24 cellular contexts compared by ENCODE assay signal in the genomic region with DNA sequence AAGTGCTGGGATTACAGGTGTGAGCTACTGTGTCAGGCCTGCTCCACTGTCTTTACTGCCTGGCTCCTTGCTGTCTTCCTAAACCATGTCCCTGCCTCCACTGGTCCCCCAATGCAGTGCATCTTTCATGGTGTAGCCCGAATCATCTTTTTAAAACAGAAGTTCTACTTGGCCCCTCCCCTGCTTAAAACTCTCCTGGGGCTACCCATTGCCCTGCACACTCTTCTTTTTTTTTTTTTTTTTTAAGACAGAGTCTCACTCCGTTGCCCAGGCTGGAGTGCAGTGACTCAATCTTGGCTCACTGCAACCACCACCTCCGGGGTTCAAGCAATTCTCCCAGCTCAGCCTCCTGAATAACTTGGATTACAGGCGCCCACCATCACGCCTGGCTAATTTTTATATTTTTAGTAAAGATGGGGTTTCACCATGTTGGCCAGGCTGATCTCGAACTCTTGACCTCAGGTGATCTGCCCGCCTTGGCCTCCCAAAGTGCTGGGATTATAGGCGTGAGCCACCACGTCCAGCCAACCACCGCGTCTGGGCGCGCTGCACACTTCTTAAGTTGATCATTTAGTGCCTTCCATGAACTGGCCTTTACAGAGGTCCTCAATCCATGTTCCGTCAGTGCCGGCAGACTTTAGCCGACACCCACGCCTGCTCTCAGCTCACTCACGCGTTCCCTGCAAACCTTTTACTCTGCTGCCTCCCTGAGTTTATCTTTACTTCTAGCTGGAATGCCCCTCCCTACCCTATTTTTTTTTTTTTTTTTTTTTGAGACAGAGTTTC. TPM values are rescaled to one million over a fixed set of nuclear protein-coding genes. Genes with fewer than 3 reads are reported as not detected.
DNase-seq lines count a peak whose midpoint lies in the region; ATAC-seq and TF ChIP-seq lines count a peak whose summit lies in the region.
"Had no signal": no experiment of that assay in that cellular context is flagged by ENCODE, and none has a peak within 500 bp of the region (broad histone marks: within the 10 kb centered on the region; RNA-seq: fewer than 3 reads in every experiment).

No MANE protein-coding gene starts in this region.

- H3K27ac Mint-ChIP-seq in neural progenitor cell: peak overlapping the region; percentile 86
- H3K27ac Mint-ChIP-seq in stimulated activated naive B cell treated with anti-CD40 and anti-IgM and Interleukin-4, amounts not matched to agents 10 μg/mL and 1 μg/mL and 100 μg/mL, for 72 hours: no peak overlapping the region
- H3K27ac Mint-ChIP-seq: activated CD8-positive, alpha-beta memory T cell treated with anti-CD3 and anti-CD28 coated beads, Interleukin-2, amount 10 ng/mL, durations not matched to agents 7 days and 5 days; activated T-helper 17 cell treated with anti-CD3 and anti-CD28 coated beads, Interleukin-2, amount 50 U/mL, for 72 hours; CD8-positive, alpha-beta T cell had no signal

- H3K4me3 Mint-ChIP-seq in neural progenitor cell: no peak overlapping the region
- H3K4me3 Mint-ChIP-seq in stimulated activated naive B cell treated with anti-CD40 and anti-IgM and Interleukin-4, amounts not matched to agents 10 μg/mL and 1 μg/mL and 100 μg/mL, for 72 hours: no peak overlapping the region
- H3K4me3 Mint-ChIP-seq: activated CD8-positive, alpha-beta memory T cell treated with anti-CD3 and anti-CD28 coated beads, Interleukin-2, amount 10 ng/mL, durations not matched to agents 7 days and 5 days; activated T-helper 17 cell treated with anti-CD3 and anti-CD28 coated beads, Interleukin-2, amount 50 U/mL, for 72 hours; CD8-positive, alpha-beta T cell; H9 had no signal

- peaks cover 15% of the 10 kb centered on the region for H3K4me1 Mint-ChIP-seq in neural progenitor cell
- H3K4me1 Mint-ChIP-seq in stimulated activated naive B cell treated with anti-CD40 and anti-IgM and Interleukin-4, amounts not matched to agents 10 μg/mL and 1 μg/mL and 100 μg/mL, for 72 hours: peaks cover 27 to 45% of the 10 kb centered on the region in 2 donors
- H3K4me1 Mint-ChIP-seq: activated T-helper 17 cell treated with anti-CD3 and anti-CD28 coated beads, Interleukin-2, amount 50 U/mL, for 72 hours had no signal

- TF ChIP-seq CTCF in epithelial cell of proximal tubule (conservative IDR thresholded peaks at IDR 0.05; ENCODE audit: low read depth, low read length) (no peak), neural progenitor cell (IDR thresholded peaks at IDR 0.05) (no peak)

- H3K4me3 ChIP-seq in epithelial cell of proximal tubule (ENCODE audit: low read depth, low read length): no peak overlapping the region
- no peak overlapping the region for H3K4me3 ChIP-seq in neural progenitor cell
- H3K4me3 ChIP-seq: right atrium auricular region had no signal

- no peak overlapping the region for H2AFZ ChIP-seq in neural progenitor cell (replicated peaks)

- ATAC-seq in HG03280 (IDR thresholded peaks at IDR 0.05; ENCODE audit: unreplicated experiment): no peak
- no peak for ATAC-seq in stimulated activated naive B cell treated with anti-CD40 and anti-IgM and Interleukin-4, amounts not matched to agents 10 μg/mL and 1 μg/mL and 100 μg/mL, for 72 hours (replicated peaks)
- ATAC-seq: activated CD8-positive, alpha-beta memory T cell treated with anti-CD3 and anti-CD28 coated beads, Interleukin-2, amount 10 ng/mL, durations not matched to agents 7 days and 5 days; activated T-helper 17 cell treated with anti-CD3 and anti-CD28 coated beads, Interleukin-2, amount 50 U/mL, for 72 hours; CD8-positive, alpha-beta T cell had no signal

- no peak overlapping the region for H3K27ac ChIP-seq in neural progenitor cell

- H3K4me2 ChIP-seq in neural progenitor cell: no peak overlapping the region

- H3K9me3 Mint-ChIP-seq in neural progenitor cell: no peaks in the 10 kb centered on the region
- H3K9me3 Mint-ChIP-seq in stimulated activated naive B cell treated with anti-CD40 and anti-IgM and Interleukin-4, amounts not matched to agents 10 μg/mL and 1 μg/mL and 100 μg/mL, for 72 hours: no peaks in the 10 kb centered on the region
- H3K9me3 Mint-ChIP-seq: activated T-helper 17 cell treated with anti-CD3 and anti-CD28 coated beads, Interleukin-2, amount 50 U/mL, for 72 hours; CD8-positive, alpha-beta T cell; H9 had no signal

- peaks cover 11% of the 10 kb centered on the region for H3K27me3 Mint-ChIP-seq in neural progenitor cell (ENCODE audit: insufficient read depth, low read depth)
- no peaks in the 10 kb centered on the region for H3K27me3 Mint-ChIP-seq in stimulated activated naive B cell treated with anti-CD40 and anti-IgM and Interleukin-4, amounts not matched to agents 10 μg/mL and 1 μg/mL and 100 μg/mL, for 72 hours
- H3K27me3 Mint-ChIP-seq: activated T-helper 17 cell treated with anti-CD3 and anti-CD28 coated beads, Interleukin-2, amount 50 U/mL, for 72 hours had no signal

- H3K9me3 ChIP-seq in neural progenitor cell (ENCODE audit: low read depth): no peaks in the 10 kb centered on the region
- H3K9me3 ChIP-seq: right atrium auricular region had no signal

- H3K36me3 ChIP-seq in neural progenitor cell: no peaks in the 10 kb centered on the region
- H3K36me3 ChIP-seq: right atrium auricular region had no signal

- H3K79me2 ChIP-seq in neural progenitor cell (ENCODE audit: low read depth): no peaks in the 10 kb centered on the region

- peak; percentile 73 for DNase-seq in HK-2 (ENCODE audit: unreplicated experiment)
- peak; percentile 70 for DNase-seq in epithelial cell of proximal tubule (ENCODE audit: low read depth)
- DNase-seq in neural progenitor cell (ENCODE audit: low spot score): no peak
- DNase-seq in NCI-H526 (lab: John Stamatoyannopoulos, UW): no peak
- DNase-seq in stimulated activated naive B cell treated with anti-CD40 and anti-IgM and Interleukin-4, amounts not matched to agents 10 μg/mL and 1 μg/mL and 100 μg/mL, for 72 hours: no peak
- DNase-seq: activated CD4-positive, alpha-beta T cell treated with anti-CD3 and anti-CD28 coated beads for 1 hour; activated CD8-positive, alpha-beta memory T cell treated with anti-CD3 and anti-CD28 coated beads, Interleukin-2, amount 10 ng/mL, durations not matched to agents 7 days and 5 days; CD8-positive, alpha-beta T cell; cortex of kidney; DMS79; kidney; midbrain; NCI-H1105; NCI-H2081; NCI-H446 treated with DMSO at 0.1 percent for 48 hours; NK-92 treated with Interleukin-12 subunit alpha and Interleukin-12 subunit beta, amount 100 ng/mL, for 24 hours; stimulated activated CD4-positive, alpha-beta T cell treated with anti-CD3 and anti-CD28 coated beads, Interleukin-15, amount 100 ng/mL, for 24 hours; T1000 had no signal

- peaks cover 10% of the 10 kb centered on the region for H3F3A ChIP-seq in neural progenitor cell (ENCODE audit: low read depth)

- no peaks in the 10 kb centered on the region for H3K27me3 ChIP-seq in neural progenitor cell
- H3K27me3 ChIP-seq: right atrium auricular region had no signal

- H4K20me1 ChIP-seq in neural progenitor cell (ENCODE audit: low read depth): no peaks in the 10 kb centered on the region

- H3K36me3 Mint-ChIP-seq in neural progenitor cell: no peaks in the 10 kb centered on the region
- no peaks in the 10 kb centered on the region for H3K36me3 Mint-ChIP-seq in stimulated activated naive B cell treated with anti-CD40 and anti-IgM and Interleukin-4, amounts not matched to agents 10 μg/mL and 1 μg/mL and 100 μg/mL, for 72 hours
- H3K36me3 Mint-ChIP-seq: activated CD8-positive, alpha-beta memory T cell treated with anti-CD3 and anti-CD28 coated beads, Interleukin-2, amount 10 ng/mL, durations not matched to agents 7 days and 5 days; CD8-positive, alpha-beta T cell had no signal

- H3K4me1 ChIP-seq in neural progenitor cell: peaks cover 5% of the 10 kb centered on the region

- no peak overlapping the region for H3K9ac ChIP-seq in neural progenitor cell

RNA-seq across cellular contexts. Expression of gene FCN3, which starts 2.4 kb away (rescaled TPM):
- total RNA-seq in epithelial cell of proximal tubule (not detected in 2 replicates), neural progenitor cell (ENCODE audit: low replicate concordance) (not detected in 2 replicates)
- total RNA-seq: activated CD8-positive, alpha-beta memory T cell treated with anti-CD3 and anti-CD28 coated beads, Interleukin-2, amount 10 ng/mL, durations not matched to agents 7 days and 5 days; activated T-helper 17 cell treated with anti-CD3 and anti-CD28 coated beads, Interleukin-2, amount 50 U/mL, for 72 hours; CD8-positive, alpha-beta T cell; endothelial cell of umbilical vein; fibroblast of villous mesenchyme had no signal

RNA-seq across cellular contexts. Expression of gene MAP3K6, which starts 5.5 kb away (rescaled TPM):
- total RNA-seq in epithelial cell of proximal tubule (13.0 and 15.5 TPM in 2 replicates), neural progenitor cell (ENCODE audit: low replicate concordance) (1.9 and 11.7 TPM in 2 replicates)

RNA-seq across cellular contexts. Expression of gene CD164L2, which starts 10.9 kb away (rescaled TPM):
- not detected in 2 replicates for total RNA-seq in epithelial cell of proximal tubule
- total RNA-seq in neural progenitor cell (ENCODE audit: low replicate concordance): 1.5 and 1.6 TPM in 2 replicates
- total RNA-seq: activated CD8-positive, alpha-beta memory T cell treated with anti-CD3 and anti-CD28 coated beads, Interleukin-2, amount 10 ng/mL, durations not matched to agents 7 days and 5 days; activated T-helper 17 cell treated with anti-CD3 and anti-CD28 coated beads, Interleukin-2, amount 50 U/mL, for 72 hours; CD8-positive, alpha-beta T cell; endothelial cell of umbilical vein; fibroblast of villous mesenchyme; right atrium auricular region had no signal

RNA-seq across cellular contexts. Expression of gene GPR3, which starts 20.2 kb away (rescaled TPM):
- 2.5 and 3.0 TPM in 2 replicates for total RNA-seq in epithelial cell of proximal tubule
- total RNA-seq in neural progenitor cell (ENCODE audit: low replicate concordance): 3.0 and 3.1 TPM in 2 replicates

RNA-seq across cellular contexts. Expression of gene SYTL1, which starts 30.4 kb away (rescaled TPM):
- total RNA-seq in epithelial cell of proximal tubule: 22.0 and 27.6 TPM in 2 replicates
- 5.7 and 7.9 TPM in 2 replicates for total RNA-seq in neural progenitor cell (ENCODE audit: low replicate concordance)
- total RNA-seq: endothelial cell of umbilical vein had no signal

Comparison
In these comparisons a context has a peak if more than half of its experiments do, and no peak if none do; other contexts are left out.
1. DNase-seq: peak in HK-2 (single experiment) and epithelial cell of proximal tubule (single experiment); none in neural progenitor cell (single experiment), NCI-H526 (0 of 2) and stimulated activated naive B cell treated with anti-CD40 and anti-IgM and Interleukin-4, amounts not matched to agents 10 μg/mL and 1 μg/mL and 100 μg/mL, for 72 hours (single experiment).